13 cellular contexts compared by ENCODE assay signal in the genomic region with DNA sequence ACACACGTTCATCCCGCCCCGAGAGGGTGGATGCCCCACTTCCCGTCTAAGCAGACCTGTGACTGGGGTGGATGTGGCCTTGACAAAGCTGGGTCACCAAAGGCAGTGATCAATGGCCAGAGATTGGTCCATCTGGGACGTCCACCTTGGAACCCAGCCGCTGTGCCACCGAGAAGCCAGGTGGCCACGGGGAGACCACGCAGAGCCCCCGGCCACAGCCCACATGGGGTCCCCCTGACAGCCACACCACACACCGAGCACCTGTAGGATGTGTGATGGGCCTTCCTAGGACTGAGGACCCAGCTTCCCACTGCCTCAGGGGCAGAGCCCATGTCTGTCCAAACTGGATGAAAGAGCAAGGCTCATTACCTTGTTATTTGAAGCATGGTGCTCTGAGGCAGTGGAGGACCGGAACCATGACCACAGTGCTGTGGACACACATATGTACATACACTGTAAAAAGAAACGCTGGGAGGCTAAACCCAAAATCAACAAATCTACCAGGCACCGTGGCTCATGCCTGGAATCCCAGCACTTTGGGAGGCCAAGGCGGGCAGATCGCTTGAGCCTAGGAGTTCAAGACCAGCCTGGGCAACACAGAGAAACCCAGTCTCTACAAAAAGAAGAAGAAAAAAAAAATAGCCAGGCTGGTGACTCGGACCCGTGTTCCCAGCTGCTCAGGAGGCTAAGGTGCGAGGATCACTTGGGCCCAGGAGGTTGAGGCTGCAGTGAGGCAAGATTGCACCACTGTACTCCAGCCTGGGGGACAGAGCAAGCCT.
"Had no signal": no experiment of that assay in that cellular context is flagged by ENCODE, and none has a peak within 500 bp of the region (broad histone marks: within the 10 kb centered on the region; RNA-seq: fewer than 3 reads in every experiment).

No MANE protein-coding gene starts in this region.

- H3K4me1 ChIP-seq: uterus had no signal

- H3K27me3 ChIP-seq: ovary, uterus had no signal

- DNase-seq: activated CD4-positive, alpha-beta memory T cell treated with anti-CD3 and anti-CD28 coated beads for 36 hours; activated gamma-delta T cell; activated naive CD8-positive, alpha-beta T cell treated with anti-CD3 and anti-CD28 coated beads for 36 hours; anterior cingulate cortex; dermis blood vessel endothelial cell; SIG-M5; stimulated activated naive CD8-positive, alpha-beta T cell treated with anti-CD3 and anti-CD28 coated beads, Interleukin-15, amount 100 ng/mL, for 72 hours had no signal

- H3K4me3 ChIP-seq: ovary, smooth muscle cell, thoracic aorta, uterus had no signal

- H3K36me3 ChIP-seq: ovary, thoracic aorta, uterus had no signal

- H3K9me3 ChIP-seq: ovary, thoracic aorta, uterus had no signal

- ATAC-seq: activated CD4-positive, alpha-beta T cell treated with anti-CD3 and anti-CD28 coated beads for 36 hours; stimulated activated naive CD8-positive, alpha-beta T cell treated with anti-CD3 and anti-CD28 coated beads, Interleukin-15, amount 100 ng/mL, for 72 hours had no signal

- H3K27ac ChIP-seq: ovary, thoracic aorta, uterus, VCaP had no signal
